In the genomic region with DNA sequence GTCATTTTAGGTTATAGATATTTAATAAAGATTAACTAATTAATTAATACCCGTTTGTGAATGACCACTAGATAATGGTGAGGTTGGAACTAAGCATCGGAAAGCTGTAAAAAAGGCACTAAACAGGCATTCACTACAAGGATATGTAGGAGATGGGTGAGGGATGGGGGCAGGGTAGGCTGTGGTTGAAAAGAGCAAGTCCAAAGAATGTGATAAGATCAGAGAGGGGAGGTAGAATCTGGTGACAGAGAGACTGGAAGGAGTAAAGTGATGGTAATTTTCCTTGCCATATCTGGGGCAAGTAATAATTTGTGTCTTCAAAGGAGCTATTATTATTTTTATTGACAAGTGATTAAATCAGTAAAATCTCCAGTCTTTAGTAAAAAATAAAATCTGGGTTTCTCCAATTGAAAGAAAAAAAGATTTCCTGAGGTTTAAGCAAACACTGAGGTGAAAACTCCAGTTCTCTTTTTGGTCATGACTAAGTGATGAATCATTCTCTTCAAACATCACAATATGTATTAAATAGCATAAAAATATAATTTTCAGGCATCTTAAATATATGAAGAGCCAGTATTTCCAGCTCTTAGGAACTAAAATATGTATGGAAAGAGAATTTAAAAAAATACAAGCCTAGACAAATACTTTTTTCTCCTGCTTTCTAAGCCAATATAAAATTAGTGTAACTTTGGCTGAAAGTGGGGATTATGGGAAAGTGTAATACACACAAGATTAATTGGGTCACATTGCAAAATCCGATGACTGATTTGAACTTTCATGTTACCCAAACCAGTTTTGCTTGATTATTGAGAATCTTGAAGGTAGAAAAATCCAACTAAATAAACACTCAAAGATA, we compare ENCODE assay signal across 14 cellular contexts.
DNase-seq lines count a peak whose midpoint lies in the region; ATAC-seq, FAIRE-seq and TF ChIP-seq lines count a peak whose summit lies in the region.
"Had no signal": no experiment of that assay in that cellular context is flagged by ENCODE, and none has a peak within 500 bp of the region (broad histone marks: within the 10 kb centered on the region; RNA-seq: fewer than 3 reads in every experiment).

No MANE protein-coding gene starts in this region.

- H3K4me2 ChIP-seq in skeletal muscle satellite cell (ENCODE audit: low read length): peak overlapping the region; percentile 68

- H3K36me3 ChIP-seq in RWPE2 (ENCODE audit: low read depth) (no peaks in the 10 kb centered on the region), skeletal muscle satellite cell (ENCODE audit: insufficient read depth, low read length) (no peaks in the 10 kb centered on the region), small intestine (ENCODE audit: control insufficient read depth in 2 of 2, insufficient read depth in 2 of 2, low read length in 2 of 2) (no peaks in the 10 kb centered on the region)
- H3K36me3 ChIP-seq: adrenal gland, upper lobe of left lung had no signal

- H3K4me3 ChIP-seq in RWPE2 (ENCODE audit: severe bottlenecking): no peak overlapping the region
- H3K4me3 ChIP-seq in fibroblast of mammary gland (ENCODE audit: control insufficient read depth, low read depth, low read length): no peak overlapping the region
- H3K4me3 ChIP-seq in skeletal muscle satellite cell (ENCODE audit: low read length): peak overlapping the region; percentile 40
- H3K4me3 ChIP-seq in small intestine (ENCODE audit: low read depth in 1 of 2, low read length in 2 of 2): no peak overlapping the region
- H3K4me3 ChIP-seq: adrenal gland, upper lobe of left lung had no signal

- no peak for TF ChIP-seq CTCF in RWPE2 (IDR thresholded peaks at IDR 0.05; ENCODE audit: poor library complexity, severe bottlenecking)
- TF ChIP-seq CTCF in fibroblast of mammary gland (conservative IDR thresholded peaks at IDR 0.05; ENCODE audit: control insufficient read depth, insufficient read depth, low read depth, low read length): no peak

- H3K27ac ChIP-seq in RWPE2 (ENCODE audit: poor library complexity, severe bottlenecking) (peak overlapping the region; percentile 95), small intestine (ENCODE audit: low read depth in 1 of 2, low read length in 1 of 2) (no peak overlapping the region)
- H3K27ac ChIP-seq: adrenal gland had no signal

- no peak overlapping the region for H3K9ac ChIP-seq in skeletal muscle satellite cell (ENCODE audit: low read depth, low read length)

- peak; percentile 8 for DNase-seq in NK-92 treated with Interleukin-12 subunit alpha and Interleukin-12 subunit beta, amount 100 ng/mL, for 24 hours (lab: John Stamatoyannopoulos, UW)
- DNase-seq in NK-92 (lab: John Stamatoyannopoulos, UW; ENCODE audit: unreplicated experiment) (no peak), RWPE2 (ENCODE audit: low spot score) (peak; percentile 62), fibroblast of mammary gland (ENCODE audit: low read depth) (peak; percentile 80), hippocampal formation (lab: John Stamatoyannopoulos, UW) (no peak), small intestine (no peak)
- DNase-seq: ACHN, adrenal gland, KBM-7, NCI-H446 treated with DMSO at 0.1 percent for 48 hours, T-helper 1 cell had no signal

- peaks cover 45% of the 10 kb centered on the region for H3K4me1 ChIP-seq in RWPE2 (ENCODE audit: insufficient read depth, poor library complexity, severe bottlenecking)
- peaks cover 50% of the 10 kb centered on the region for H3K4me1 ChIP-seq in skeletal muscle satellite cell (ENCODE audit: control insufficient read depth, insufficient read depth, low read length)
- no peaks in the 10 kb centered on the region for H3K4me1 ChIP-seq in small intestine (ENCODE audit: control insufficient read depth in 2 of 2, insufficient read depth in 1 of 2, low read depth in 1 of 2, low read length in 1 of 2)

- ATAC-seq in RWPE2 (ENCODE audit: low read depth) (peak; percentile 80), GM18520 (IDR thresholded peaks at IDR 0.05; ENCODE audit: unreplicated experiment) (no peak)

- H3K9me3 ChIP-seq in RWPE2 (ENCODE audit: severe bottlenecking): peaks cover 10% of the 10 kb centered on the region
- no peaks in the 10 kb centered on the region for H3K9me3 ChIP-seq in skeletal muscle satellite cell (replicated peaks; ENCODE audit: low read length)
- H3K9me3 ChIP-seq in small intestine (ENCODE audit: control insufficient read depth, low read depth): no peaks in the 10 kb centered on the region
- H3K9me3 ChIP-seq: adrenal gland had no signal

- H3K27me3 ChIP-seq in RWPE2 (ENCODE audit: insufficient read depth, poor library complexity, severe bottlenecking) (no peaks in the 10 kb centered on the region), skeletal muscle satellite cell (ENCODE audit: control insufficient read depth, insufficient read depth, low read length) (no peaks in the 10 kb centered on the region), small intestine (ENCODE audit: control insufficient read depth in 2 of 2, insufficient read depth in 2 of 2, low read length in 2 of 2) (no peaks in the 10 kb centered on the region)
- H3K27me3 ChIP-seq: adrenal gland, upper lobe of left lung had no signal

- FAIRE-seq in small intestine (lab: Jason Lieb, UNC): no peak

- 53 to 75% (median 62%) methylated on average over 3 of the region's 3 CpGs for WGBS in small intestine, 3 donors

Comparison
In these comparisons a context has a peak if more than half of its experiments do, and no peak if none do; other contexts are left out.
1. DNase-seq: peak in NK-92 treated with Interleukin-12 subunit alpha and Interleukin-12 subunit beta, amount 100 ng/mL, for 24 hours (single experiment), RWPE2 (single experiment) and fibroblast of mammary gland (single experiment); none in NK-92 (single experiment), hippocampal formation (0 of 2) and small intestine (single experiment).